In the genomic region with DNA sequence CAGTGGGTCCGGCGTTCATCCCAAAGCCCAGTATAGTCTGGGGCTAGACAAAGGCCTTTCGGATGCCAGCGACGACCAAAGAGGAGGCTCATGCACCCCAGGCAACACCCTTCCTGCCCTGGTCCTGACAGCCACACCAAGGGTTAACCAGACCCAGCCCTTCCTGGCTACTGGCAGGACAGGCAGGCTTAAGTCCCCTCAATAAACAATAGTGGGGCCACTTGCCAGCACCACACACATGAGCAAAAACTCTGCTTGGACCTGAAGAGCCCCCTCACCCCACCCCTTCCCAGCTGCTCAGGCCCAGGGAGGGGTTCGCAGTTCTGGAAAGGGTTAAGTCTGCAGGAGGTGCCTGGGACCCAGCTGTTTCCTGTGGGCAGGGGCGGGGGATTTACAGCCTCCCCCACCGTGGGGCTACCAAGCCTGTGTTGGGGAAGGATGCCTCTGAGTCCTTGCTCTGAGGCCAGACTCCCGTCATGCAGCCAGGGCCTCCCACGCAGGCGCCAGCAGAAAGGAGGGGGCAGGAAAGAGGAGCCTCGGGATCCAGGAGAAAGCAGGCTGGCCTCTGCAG, we compare ENCODE assay signal across 8 cellular contexts. TPM values are rescaled to one million over a fixed set of nuclear protein-coding genes. Genes with fewer than 3 reads are reported as not detected.
DNase-seq lines count a peak whose midpoint lies in the region; ATAC-seq and TF ChIP-seq lines count a peak whose summit lies in the region.

No MANE protein-coding gene starts in this region.

- no peaks in the 10 kb centered on the region for H3K36me3 ChIP-seq in MG63

- no peaks in the 10 kb centered on the region for H3K9me3 ChIP-seq in MG63

- H3K27ac Mint-ChIP-seq in stimulated activated effector memory CD8-positive, alpha-beta T cell treated with anti-CD3 and anti-CD28 coated beads, Interleukin-12 subunit alpha, Interleukin-12 subunit beta, amount 100 ng/mL, for 72 hours: no peak overlapping the region

- TF ChIP-seq CTCF in dorsolateral prefrontal cortex (IDR thresholded peaks at IDR 0.05 in 54 of 56, conservative IDR thresholded peaks at IDR 0.05 in 2 of 56; ENCODE audit: low read depth in 1 of 56, partially characterized antibody in 56 of 56): peak in 2 of 56 donors; percentile 7 to 9

- ATAC-seq in HG03460 (IDR thresholded peaks at IDR 0.05; ENCODE audit: unreplicated experiment): no peak
- no peak for ATAC-seq in stimulated activated effector memory CD8-positive, alpha-beta T cell treated with anti-CD3 and anti-CD28 coated beads, Interleukin-12 subunit alpha, Interleukin-12 subunit beta, amount 100 ng/mL, for 72 hours

- H3K27ac ChIP-seq in dorsolateral prefrontal cortex: peak overlapping the region; percentile 40 to 100 (median 95)

- H3K4me3 Mint-ChIP-seq in stimulated activated effector memory CD8-positive, alpha-beta T cell treated with anti-CD3 and anti-CD28 coated beads, Interleukin-12 subunit alpha, Interleukin-12 subunit beta, amount 100 ng/mL, for 72 hours: no peak overlapping the region

- H3K27me3 ChIP-seq in MG63 (no peaks in the 10 kb centered on the region; the same call in 1 of the 2 replicates), dorsolateral prefrontal cortex (no peaks in the 10 kb centered on the region)

- H3K4me1 Mint-ChIP-seq in stimulated activated effector memory CD8-positive, alpha-beta T cell treated with anti-CD3 and anti-CD28 coated beads, Interleukin-12 subunit alpha, Interleukin-12 subunit beta, amount 100 ng/mL, for 72 hours: peaks cover 20% of the 10 kb centered on the region

- intact Hi-C loops in dorsolateral prefrontal cortex (cut with DNase I): no loop called here

- peak; percentile 78 for DNase-seq in Ammon's horn (ENCODE audit: low spot score)
- DNase-seq in MG63: peak; percentile 96
- DNase-seq in dorsolateral prefrontal cortex: peak; percentile 56 to 84 (median 77)
- peak; percentile 84 for DNase-seq in myocyte (ENCODE audit: low read depth)
- DNase-seq in DMS79 treated with DMSO at 0.1 percent for 48 hours (lab: John Stamatoyannopoulos, UW): no peak
- DNase-seq in NCI-H510A (lab: John Stamatoyannopoulos, UW): no peak
- DNase-seq in stimulated activated effector memory CD8-positive, alpha-beta T cell treated with anti-CD3 and anti-CD28 coated beads, Interleukin-12 subunit alpha, Interleukin-12 subunit beta, amount 100 ng/mL, for 72 hours (ENCODE audit: low spot score in 2 of 2): no peak

- no peaks in the 10 kb centered on the region for H3K9me3 Mint-ChIP-seq in stimulated activated effector memory CD8-positive, alpha-beta T cell treated with anti-CD3 and anti-CD28 coated beads, Interleukin-12 subunit alpha, Interleukin-12 subunit beta, amount 100 ng/mL, for 72 hours

- peaks cover 7% of the 10 kb centered on the region for H3K36me3 Mint-ChIP-seq in stimulated activated effector memory CD8-positive, alpha-beta T cell treated with anti-CD3 and anti-CD28 coated beads, Interleukin-12 subunit alpha, Interleukin-12 subunit beta, amount 100 ng/mL, for 72 hours

- H3K4me3 ChIP-seq in MG63: no peak overlapping the region
- peak overlapping the region in 8 of 59 donors; percentile 3 to 36 (median 18) for H3K4me3 ChIP-seq in dorsolateral prefrontal cortex

RNA-seq across cellular contexts. Expression of a gene that starts 18.2 kb away (rescaled TPM):
- total RNA-seq in MG63 (2014; rRNA removed; shearing (Covaris generic); ENCODE audit: low replicate concordance): 51.7 and 72.2 TPM in 2 replicates
- total RNA-seq in dorsolateral prefrontal cortex (100 to 1,000 TPM in 6 of 120 experiments, 10 to 100 TPM in 114; 34.3 to 144 (median 58.1) TPM), myocyte (267 and 319 TPM in 2 replicates)
- polyA plus RNA-seq in myocyte (2012): 271 TPM

RNA-seq across cellular contexts. Expression of a gene that starts 29.3 kb away (rescaled TPM):
- total RNA-seq in MG63 (2014; rRNA removed; shearing (Covaris generic); ENCODE audit: low replicate concordance): not detected in 2 replicates
- under 1 TPM in 3 of 120 experiments, not detected in 117; 0.32 to 0.99 (median 0.66) TPM for total RNA-seq in dorsolateral prefrontal cortex
- total RNA-seq in myocyte: 9,118 and 11,163 TPM in 2 replicates
- polyA plus RNA-seq in myocyte (2012): 4,992 TPM

RNA-seq across cellular contexts. Expression of a gene that starts 51.7 kb away (rescaled TPM):
- not detected in 2 replicates for total RNA-seq in MG63 (2014; rRNA removed; shearing (Covaris generic); ENCODE audit: low replicate concordance)
- total RNA-seq in dorsolateral prefrontal cortex (1 to 10 TPM in 1 of 120 experiments, under 1 TPM in 1, not detected in 118; 0.32 to 1.0 TPM), myocyte (22.3 and 27.0 TPM in 2 replicates)
- polyA plus RNA-seq in myocyte (2012): 6.8 TPM

RNA-seq across cellular contexts. Expression of a gene that starts 56.1 kb away (rescaled TPM):
- total RNA-seq in MG63 (2014; rRNA removed; shearing (Covaris generic); ENCODE audit: low replicate concordance): 108 and 190 TPM in 2 replicates
- total RNA-seq in dorsolateral prefrontal cortex: 1,000 to 10,000 TPM in 2 of 120 experiments, 100 to 1,000 TPM in 118; 225 to 1,268 (median 522) TPM
- total RNA-seq in myocyte: 184 and 198 TPM in 2 replicates
- 472 TPM for polyA plus RNA-seq in myocyte (2012)

Comparison
In these comparisons a context has a peak if more than half of its experiments do, and no peak if none do; other contexts are left out.
1. DNase-seq: peak in Ammon's horn (single experiment), MG63 (single experiment), dorsolateral prefrontal cortex (10 of 10) and myocyte (single experiment); none in DMS79 treated with DMSO at 0.1 percent for 48 hours (single experiment), NCI-H510A (single experiment) and stimulated activated effector memory CD8-positive, alpha-beta T cell treated with anti-CD3 and anti-CD28 coated beads, Interleukin-12 subunit alpha, Interleukin-12 subunit beta, amount 100 ng/mL, for 72 hours (0 of 2).
2. RNA of a gene that starts 29.3 kb away (total RNA-seq): 9,118 to 11,163 TPM in myocyte; not detected in MG63 and 0.32 to 0.99 TPM in dorsolateral prefrontal cortex; every median in the first group is over 1,000 times any median in the second.
3. RNA of a gene that starts 51.7 kb away (total RNA-seq): 22.3 to 27.0 TPM in myocyte; not detected in MG63 and 0.32 to 1.0 TPM in dorsolateral prefrontal cortex; every median in the first group is over 10 times any median in the second.